ENCODE assay signal across 18 cellular contexts in genomic region chr3:137347817-137348368, GRCh38.
DNase-seq lines count a peak whose midpoint lies in the region; ATAC-seq and TF ChIP-seq lines count a peak whose summit lies in the region.
"Had no signal": no experiment of that assay in that cellular context is flagged by ENCODE, and none has a peak within 500 bp of the region (broad histone marks: within the 10 kb centered on the region; RNA-seq: fewer than 3 reads in every experiment).

No MANE protein-coding gene starts in this region.

- no peaks in the 10 kb centered on the region for H4K20me1 ChIP-seq in neural progenitor cell (ENCODE audit: low read depth)
- H4K20me1 ChIP-seq: BLaER1 treated with 17β-estradiol and CSF1 and Interleukin-3, amounts not matched to agents 10 nM and 100 nM had no signal

- H3F3A ChIP-seq in neural progenitor cell (ENCODE audit: low read depth), result peaks cover 8% of the 10 kb centered on the region

- ATAC-seq in GM18511 (IDR thresholded peaks at IDR 0.05; ENCODE audit: unreplicated experiment) (peak; percentile 51), GM19463 (IDR thresholded peaks at IDR 0.05; ENCODE audit: unreplicated experiment) (peak; percentile 47), HG03460 (IDR thresholded peaks at IDR 0.05; ENCODE audit: unreplicated experiment) (no peak)
- ATAC-seq: A549, PC-3 had no signal

- CTCF ChIA-PET in activated naive CD4-positive, alpha-beta T cell treated with anti-CD3 and anti-CD28 coated beads, Interleukin-2, amount 10 ng/mL, durations not matched to agents 7 days and 5 days (lab: Charles Lee), result no interaction called here

- peaks cover 16% of the 10 kb centered on the region for H3K4me1 Mint-ChIP-seq in neural progenitor cell
- H3K4me1 Mint-ChIP-seq in activated naive CD4-positive, alpha-beta T cell treated with anti-CD3 and anti-CD28 coated beads, Interleukin-2, amount 10 ng/mL, durations not matched to agents 7 days and 5 days, result no peaks in the 10 kb centered on the region

- H3K9me3 Mint-ChIP-seq in neural progenitor cell, result peaks cover 1% of the 10 kb centered on the region
- H3K9me3 Mint-ChIP-seq in activated naive CD4-positive, alpha-beta T cell treated with anti-CD3 and anti-CD28 coated beads, Interleukin-2, amount 10 ng/mL, durations not matched to agents 7 days and 5 days, result no peaks in the 10 kb centered on the region
- H3K9me3 Mint-ChIP-seq: CD4-positive, alpha-beta T cell had no signal

- H3K4me3 Mint-ChIP-seq in neural progenitor cell, result no peak overlapping the region
- no peak overlapping the region for H3K4me3 Mint-ChIP-seq in activated naive CD4-positive, alpha-beta T cell treated with anti-CD3 and anti-CD28 coated beads, Interleukin-2, amount 10 ng/mL, durations not matched to agents 7 days and 5 days
- H3K4me3 Mint-ChIP-seq: CD4-positive, alpha-beta T cell had no signal

- peak overlapping the region; percentile 11 for H3K27ac ChIP-seq in ectodermal cell (ENCODE audit: insufficient read depth, low read depth, low read length, poor library complexity, severe bottlenecking)
- H3K27ac ChIP-seq in neural progenitor cell, result peak overlapping the region; percentile 75
- H3K27ac ChIP-seq: A549; BLaER1 treated with 17β-estradiol and CSF1 and Interleukin-3, amounts not matched to agents 10 nM and 100 nM; SJSA1 had no signal

- H2AFZ ChIP-seq in neural progenitor cell (replicated peaks), result no peak overlapping the region

- H3K79me2 ChIP-seq in neural progenitor cell (ENCODE audit: low read depth), result no peaks in the 10 kb centered on the region

- no peak overlapping the region for H3K27ac Mint-ChIP-seq in neural progenitor cell
- no peak overlapping the region for H3K27ac Mint-ChIP-seq in activated naive CD4-positive, alpha-beta T cell treated with anti-CD3 and anti-CD28 coated beads, Interleukin-2, amount 10 ng/mL, durations not matched to agents 7 days and 5 days
- H3K27ac Mint-ChIP-seq: CD4-positive, alpha-beta T cell had no signal

- TF ChIP-seq CTCF in neural progenitor cell (IDR thresholded peaks at IDR 0.05), result no peak

- H3K9ac ChIP-seq in neural progenitor cell, result no peak overlapping the region
- H3K9ac ChIP-seq: BLaER1 treated with 17β-estradiol and CSF1 and Interleukin-3, amounts not matched to agents 10 nM and 100 nM had no signal

- H3K9me3 ChIP-seq in ectodermal cell (ENCODE audit: control insufficient read depth, low read length), result no peaks in the 10 kb centered on the region
- no peaks in the 10 kb centered on the region for H3K9me3 ChIP-seq in neural progenitor cell (ENCODE audit: low read depth)
- H3K9me3 ChIP-seq: A549, SJSA1 had no signal

- H3K36me3 ChIP-seq in ectodermal cell (ENCODE audit: control insufficient read depth, insufficient read depth, low read length) (no peaks in the 10 kb centered on the region), neural progenitor cell (no peaks in the 10 kb centered on the region)
- H3K36me3 ChIP-seq: BLaER1 treated with 17β-estradiol and CSF1 and Interleukin-3, amounts not matched to agents 10 nM and 100 nM; SJSA1 had no signal

- H3K36me3 Mint-ChIP-seq in neural progenitor cell, result no peaks in the 10 kb centered on the region
- H3K36me3 Mint-ChIP-seq in activated naive CD4-positive, alpha-beta T cell treated with anti-CD3 and anti-CD28 coated beads, Interleukin-2, amount 10 ng/mL, durations not matched to agents 7 days and 5 days, result no peaks in the 10 kb centered on the region

- no peaks in the 10 kb centered on the region for H3K4me1 ChIP-seq in ectodermal cell (ENCODE audit: control insufficient read depth, insufficient read depth, low read length)
- peaks cover 22% of the 10 kb centered on the region for H3K4me1 ChIP-seq in neural progenitor cell
- H3K4me1 ChIP-seq: A549, SJSA1 had no signal

- peak; percentile 73 for DNase-seq in neural progenitor cell (ENCODE audit: low spot score)
- DNase-seq in activated naive CD4-positive, alpha-beta T cell treated with anti-CD3 and anti-CD28 coated beads, Interleukin-2, amount 10 ng/mL, durations not matched to agents 7 days and 5 days, result no peak
- no peak for DNase-seq in 8988T
- DNase-seq: AML-193; CD4-positive, alpha-beta T cell; HCEC 1CT; KBM-7; NCI-H2029; NCI-H446; NK-92 treated with Interleukin-12 subunit alpha and Interleukin-12 subunit beta, amount 100 ng/mL, for 24 hours; PC-3 had no signal

- H3K27me3 ChIP-seq in ectodermal cell (ENCODE audit: control insufficient read depth, insufficient read depth, low read length, poor library complexity, severe bottlenecking), result no peaks in the 10 kb centered on the region
- no peaks in the 10 kb centered on the region for H3K27me3 ChIP-seq in neural progenitor cell
- H3K27me3 ChIP-seq: BLaER1 treated with 17β-estradiol and CSF1 and Interleukin-3, amounts not matched to agents 10 nM and 100 nM; SJSA1 had no signal

- H3K4me2 ChIP-seq in neural progenitor cell, result peak overlapping the region; percentile 61
- H3K4me2 ChIP-seq: A549; BLaER1 treated with 17β-estradiol and CSF1 and Interleukin-3, amounts not matched to agents 10 nM and 100 nM had no signal

- H3K27me3 Mint-ChIP-seq in neural progenitor cell (ENCODE audit: insufficient read depth, low read depth), result no peaks in the 10 kb centered on the region
- no peaks in the 10 kb centered on the region for H3K27me3 Mint-ChIP-seq in activated naive CD4-positive, alpha-beta T cell treated with anti-CD3 and anti-CD28 coated beads, Interleukin-2, amount 10 ng/mL, durations not matched to agents 7 days and 5 days
- H3K27me3 Mint-ChIP-seq: CD4-positive, alpha-beta T cell had no signal

- H3K4me3 ChIP-seq in ectodermal cell (ENCODE audit: insufficient read depth, low read depth, low read length) (no peak overlapping the region), neural progenitor cell (no peak overlapping the region)
- H3K4me3 ChIP-seq: A549; BLaER1 treated with 17β-estradiol and CSF1 and Interleukin-3, amounts not matched to agents 10 nM and 100 nM; SJSA1 had no signal

- WGBS in ectodermal cell, 2 experiments, result 85% methylated on average over 1 of the region's 1 CpG; no CpG with 5 or more reads in 1 of the 2 experiments
